In genomic region chr4:1030559-1030958, GRCh38 we compare ENCODE assay signal across 1 cellular context.
TF ChIP-seq lines count a peak whose summit lies in the region.

No MANE protein-coding gene starts in this region.

TF ChIP-seq in HEK293, 187 proteins besides CTCF, POLR2A, EP300 and RAD21 (continued from another document):
- no peak for TF ChIP-seq ZNF280C (tag by site-specific recombination; IDR thresholded peaks at IDR 0.05)
- TF ChIP-seq, protein P1, sequence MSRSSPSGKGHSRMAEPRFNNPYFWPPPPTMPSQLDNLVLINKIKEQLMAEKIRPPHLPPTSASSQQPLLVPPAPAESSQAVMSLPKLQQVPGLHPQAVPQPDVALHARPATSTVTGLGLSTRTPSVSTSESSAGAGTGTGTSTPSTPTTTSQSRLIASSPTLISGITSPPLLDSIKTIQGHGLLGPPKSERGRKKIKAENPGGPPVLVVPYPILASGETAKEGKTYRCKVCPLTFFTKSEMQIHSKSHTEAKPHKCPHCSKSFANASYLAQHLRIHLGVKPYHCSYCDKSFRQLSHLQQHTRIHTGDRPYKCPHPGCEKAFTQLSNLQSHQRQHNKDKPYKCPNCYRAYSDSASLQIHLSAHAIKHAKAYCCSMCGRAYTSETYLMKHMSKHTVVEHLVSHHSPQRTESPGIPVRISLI (tag by site-specific recombination; IDR thresholded peaks at IDR 0.05), result no peak
- TF ChIP-seq ZNF140 (tag by site-specific recombination; IDR thresholded peaks at IDR 0.05), result no peak
- peak; percentile 36; the same call in 1 of the 2 replicates for TF ChIP-seq ZFHX2 (tag by site-specific recombination; conservative IDR thresholded peaks at IDR 0.05)
- TF ChIP-seq EGR2 (tag by site-specific recombination; IDR thresholded peaks at IDR 0.05; ENCODE audit: low read depth), result 0 out of 2 replicates have a peak, but pooled peaks have one; percentile 17
- no peak for TF ChIP-seq ZBTB6 (tag by site-specific recombination; IDR thresholded peaks at IDR 0.05)
- TF ChIP-seq, protein P2, sequence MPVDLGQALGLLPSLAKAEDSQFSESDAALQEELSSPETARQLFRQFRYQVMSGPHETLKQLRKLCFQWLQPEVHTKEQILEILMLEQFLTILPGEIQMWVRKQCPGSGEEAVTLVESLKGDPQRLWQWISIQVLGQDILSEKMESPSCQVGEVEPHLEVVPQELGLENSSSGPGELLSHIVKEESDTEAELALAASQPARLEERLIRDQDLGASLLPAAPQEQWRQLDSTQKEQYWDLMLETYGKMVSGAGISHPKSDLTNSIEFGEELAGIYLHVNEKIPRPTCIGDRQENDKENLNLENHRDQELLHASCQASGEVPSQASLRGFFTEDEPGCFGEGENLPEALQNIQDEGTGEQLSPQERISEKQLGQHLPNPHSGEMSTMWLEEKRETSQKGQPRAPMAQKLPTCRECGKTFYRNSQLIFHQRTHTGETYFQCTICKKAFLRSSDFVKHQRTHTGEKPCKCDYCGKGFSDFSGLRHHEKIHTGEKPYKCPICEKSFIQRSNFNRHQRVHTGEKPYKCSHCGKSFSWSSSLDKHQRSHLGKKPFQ (tag by site-specific recombination; IDR thresholded peaks at IDR 0.05), result no peak
- TF ChIP-seq ZNF354C (tag by site-specific recombination; IDR thresholded peaks at IDR 0.05; ENCODE audit: borderline replicate concordance, low read depth), result no peak
- no peak for TF ChIP-seq ZNF544 (tag by site-specific recombination; IDR thresholded peaks at IDR 0.05)
- TF ChIP-seq ZNF157 (tag by site-specific recombination; IDR thresholded peaks at IDR 0.05), result no peak
- TF ChIP-seq KLF16 (tag by site-specific recombination; IDR thresholded peaks at IDR 0.05), result no peak
- TF ChIP-seq ZNF707 (tag by site-specific recombination; IDR thresholded peaks at IDR 0.05), result no peak
- TF ChIP-seq, protein P3, sequence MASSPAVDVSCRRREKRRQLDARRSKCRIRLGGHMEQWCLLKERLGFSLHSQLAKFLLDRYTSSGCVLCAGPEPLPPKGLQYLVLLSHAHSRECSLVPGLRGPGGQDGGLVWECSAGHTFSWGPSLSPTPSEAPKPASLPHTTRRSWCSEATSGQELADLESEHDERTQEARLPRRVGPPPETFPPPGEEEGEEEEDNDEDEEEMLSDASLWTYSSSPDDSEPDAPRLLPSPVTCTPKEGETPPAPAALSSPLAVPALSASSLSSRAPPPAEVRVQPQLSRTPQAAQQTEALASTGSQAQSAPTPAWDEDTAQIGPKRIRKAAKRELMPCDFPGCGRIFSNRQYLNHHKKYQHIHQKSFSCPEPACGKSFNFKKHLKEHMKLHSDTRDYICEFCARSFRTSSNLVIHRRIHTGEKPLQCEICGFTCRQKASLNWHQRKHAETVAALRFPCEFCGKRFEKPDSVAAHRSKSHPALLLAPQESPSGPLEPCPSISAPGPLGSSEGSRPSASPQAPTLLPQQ (tag by site-specific recombination; IDR thresholded peaks at IDR 0.05), result 0 out of 2 replicates have a peak, but pooled peaks have one; percentile 15
- no peak for TF ChIP-seq ZNF558 (tag by site-specific recombination; IDR thresholded peaks at IDR 0.05)
TF ChIP-seq in HEK293: peak in this region for 9.
